Comparison of ENCODE assay signal across 8 cellular contexts in the genomic region with DNA sequence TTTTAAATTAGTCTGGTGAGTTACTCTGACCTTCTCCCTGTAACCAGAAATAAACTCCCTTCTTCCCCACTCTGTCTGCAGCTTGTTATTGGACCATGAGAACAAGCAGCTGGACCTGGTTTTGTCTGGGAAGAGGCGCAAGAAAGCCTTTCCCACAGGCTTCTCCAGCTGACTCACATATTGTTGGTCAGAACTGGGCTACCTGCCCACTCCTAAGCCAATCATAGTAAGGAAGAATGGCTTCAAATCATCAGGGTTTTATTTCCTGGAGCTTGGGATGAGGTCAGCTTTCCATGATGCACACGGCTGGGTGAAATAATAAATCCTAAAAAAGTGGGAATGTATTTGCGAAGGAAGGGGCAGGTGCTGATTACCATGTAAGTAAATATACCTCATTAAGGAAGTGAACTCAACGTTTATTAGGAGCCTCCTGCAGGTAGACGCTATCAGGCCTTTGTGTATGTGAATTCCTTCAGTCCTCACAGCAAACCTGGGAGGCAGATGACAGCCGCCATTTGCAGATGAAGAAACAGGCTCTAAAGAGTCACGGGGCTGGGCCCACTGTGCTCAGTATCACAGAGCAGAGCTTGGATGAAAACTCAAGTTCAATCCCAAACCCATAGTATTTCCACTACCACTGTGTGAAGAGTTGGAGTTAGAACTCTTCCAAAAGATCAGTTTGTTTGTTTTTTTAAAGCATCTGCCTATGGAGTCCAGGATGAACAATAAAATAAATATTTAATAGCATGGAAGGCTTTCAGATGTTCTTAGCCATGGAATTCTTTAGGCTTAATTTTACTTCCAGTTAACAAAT. TPM values are rescaled to one million over a fixed set of nuclear protein-coding genes. Genes with fewer than 3 reads are reported as not detected.
DNase-seq lines count a peak whose midpoint lies in the region; ATAC-seq and TF ChIP-seq lines count a peak whose summit lies in the region.

No MANE protein-coding gene starts in this region.

- H3K9me3 ChIP-seq in BLaER1 treated with 17β-estradiol and CSF1 and Interleukin-3, amounts not matched to agents 10 nM and 100 nM (replicated peaks in 1 of 11) = no peaks in the 10 kb centered on the region
- H3K9me3 ChIP-seq in Peyer's patch = no peaks in the 10 kb centered on the region

- no peaks in the 10 kb centered on the region for H3K9me3 Mint-ChIP-seq in activated CD4-positive, alpha-beta T cell treated with anti-CD3 and anti-CD28 coated beads for 36 hours (ENCODE audit: low read depth)

- no peak overlapping the region for H3K4me3 ChIP-seq in BLaER1 treated with 17β-estradiol and CSF1 and Interleukin-3, amounts not matched to agents 10 nM and 100 nM
- peak overlapping the region in 3 of 4 donors; percentile 3 to 7 (median 6) for H3K4me3 ChIP-seq in Peyer's patch

- peaks cover 36 to 64% (median 45%) of the 10 kb centered on the region in 10 experiments for H3K4me1 ChIP-seq in BLaER1 treated with 17β-estradiol and CSF1 and Interleukin-3, amounts not matched to agents 10 nM and 100 nM
- H3K4me1 ChIP-seq in Peyer's patch = peaks cover 0 to 20% (median 7%) of the 10 kb centered on the region in 4 donors

- H3K36me3 Mint-ChIP-seq in activated CD4-positive, alpha-beta T cell treated with anti-CD3 and anti-CD28 coated beads for 36 hours (ENCODE audit: low read depth) = no peaks in the 10 kb centered on the region

- H3K4me3 Mint-ChIP-seq in activated CD4-positive, alpha-beta T cell treated with anti-CD3 and anti-CD28 coated beads for 36 hours = no peak overlapping the region

- peak overlapping the region; percentile 68 to 94 (median 84) for H3K4me2 ChIP-seq in BLaER1 treated with 17β-estradiol and CSF1 and Interleukin-3, amounts not matched to agents 10 nM and 100 nM

- POLR2A ChIA-PET in activated CD4-positive, alpha-beta T cell treated with anti-CD3 and anti-CD28 coated beads for 36 hours (lab: Charles Lee) = no interaction called here

- H3K4me1 Mint-ChIP-seq in activated CD4-positive, alpha-beta T cell treated with anti-CD3 and anti-CD28 coated beads for 36 hours = peaks cover 7% of the 10 kb centered on the region

- peak in 2 of 3 donors; percentile 22 to 86 for DNase-seq in Peyer's patch
- DNase-seq in fibroblast of gingiva (ENCODE audit: low read depth) = peak; percentile 99
- DNase-seq in omental fat pad (ENCODE audit: low spot score) = peak; percentile 72
- DNase-seq in NCI-H524 treated with DMSO at 0.1 percent for 48 hours (lab: John Stamatoyannopoulos, UW) = no peak
- no peak for DNase-seq in NCI-H2171 treated with DMSO at 0.1 percent for 48 hours (lab: John Stamatoyannopoulos, UW)
- no peak for DNase-seq in activated CD4-positive, alpha-beta T cell treated with anti-CD3 and anti-CD28 coated beads for 1 hour
- DNase-seq in activated CD4-positive, alpha-beta T cell treated with anti-CD3 and anti-CD28 coated beads for 36 hours = no peak

- H3K36me3 ChIP-seq in BLaER1 treated with 17β-estradiol and CSF1 and Interleukin-3, amounts not matched to agents 10 nM and 100 nM = no peaks in the 10 kb centered on the region
- H3K36me3 ChIP-seq in Peyer's patch = no peaks in the 10 kb centered on the region

- H3K27ac Mint-ChIP-seq in activated CD4-positive, alpha-beta T cell treated with anti-CD3 and anti-CD28 coated beads for 36 hours = no peak overlapping the region

- ATAC-seq in omental fat pad (ENCODE audit: low FRiP score) = peak; percentile 79
- ATAC-seq in activated CD4-positive, alpha-beta T cell treated with anti-CD3 and anti-CD28 coated beads for 36 hours = no peak

- H3K27me3 ChIP-seq in BLaER1 treated with 17β-estradiol and CSF1 and Interleukin-3, amounts not matched to agents 10 nM and 100 nM = no peaks in the 10 kb centered on the region
- H3K27me3 ChIP-seq in Peyer's patch = no peaks in the 10 kb centered on the region

- no peak for TF ChIP-seq POLR2A in Peyer's patch (IDR thresholded peaks at IDR 0.05)

- H3K9ac ChIP-seq in BLaER1 treated with 17β-estradiol and CSF1 and Interleukin-3, amounts not matched to agents 10 nM and 100 nM = no peak overlapping the region

- TF ChIP-seq CTCF in Peyer's patch (IDR thresholded peaks at IDR 0.05) = no peak
- no peak for TF ChIP-seq CTCF in omental fat pad (IDR thresholded peaks at IDR 0.05)

- H4K20me1 ChIP-seq in BLaER1 treated with 17β-estradiol and CSF1 and Interleukin-3, amounts not matched to agents 10 nM and 100 nM = no peaks in the 10 kb centered on the region

- intact Hi-C loops in activated CD4-positive, alpha-beta T cell treated with anti-CD3 and anti-CD28 coated beads for 36 hours (cut with DNase I, micrococcal nuclease) = no loop called here

- H3K27ac ChIP-seq in BLaER1 treated with 17β-estradiol and CSF1 and Interleukin-3, amounts not matched to agents 10 nM and 100 nM = no peak overlapping the region
- H3K27ac ChIP-seq in Peyer's patch = peak overlapping the region; percentile 59 to 86 (median 74)

- no peaks in the 10 kb centered on the region for H3K27me3 Mint-ChIP-seq in activated CD4-positive, alpha-beta T cell treated with anti-CD3 and anti-CD28 coated beads for 36 hours

- CTCF ChIA-PET in activated CD4-positive, alpha-beta T cell treated with anti-CD3 and anti-CD28 coated beads for 36 hours (lab: Charles Lee) = no interaction called here

RNA-seq across cellular contexts. Expression of gene IL15RA, which starts 32.7 kb away (rescaled TPM):
- total RNA-seq in Peyer's patch (10 to 100 TPM; 19.4 to 38.0 (median 34.9) TPM), omental fat pad (10 to 100 TPM; 18.7 to 71.6 (median 26.8) TPM)
- total RNA-seq in activated CD4-positive, alpha-beta T cell treated with anti-CD3 and anti-CD28 coated beads for 36 hours = 10 to 100 TPM; 19.7 to 22.1 TPM

RNA-seq across cellular contexts. Expression of gene FBH1, which starts 54.6 kb away (rescaled TPM):
- 100 to 1,000 TPM; 101 to 169 (median 138) TPM for total RNA-seq in Peyer's patch
- 100 to 1,000 TPM in 1 of 4 donors, 10 to 100 TPM in 3; 79.2 to 129 (median 81.4) TPM for total RNA-seq in omental fat pad
- total RNA-seq in activated CD4-positive, alpha-beta T cell treated with anti-CD3 and anti-CD28 coated beads for 36 hours = 10 to 100 TPM; 53.3 to 56.2 TPM

RNA-seq across cellular contexts. Expression of gene ANKRD16, which starts 54.9 kb away (rescaled TPM):
- total RNA-seq in Peyer's patch (10 to 100 TPM in 3 of 4 donors, 1 to 10 TPM in 1; 5.3 to 15.3 (median 11.9) TPM), omental fat pad (1 to 10 TPM; 4.1 to 8.7 (median 5.8) TPM)
- 1 to 10 TPM; 7.5 to 8.3 TPM for total RNA-seq in activated CD4-positive, alpha-beta T cell treated with anti-CD3 and anti-CD28 coated beads for 36 hours

Comparison
In these comparisons a context has a peak if more than half of its experiments do, and no peak if none do; other contexts are left out.
1. H3K27ac ChIP-seq: peak in Peyer's patch (4 of 4); none in BLaER1 treated with 17β-estradiol and CSF1 and Interleukin-3, amounts not matched to agents 10 nM and 100 nM (0 of 11).
2. H3K4me3 ChIP-seq: peak in Peyer's patch (3 of 4); none in BLaER1 treated with 17β-estradiol and CSF1 and Interleukin-3, amounts not matched to agents 10 nM and 100 nM (0 of 10).
3. DNase-seq: peak in Peyer's patch (2 of 3), fibroblast of gingiva (single experiment) and omental fat pad (single experiment); none in NCI-H524 treated with DMSO at 0.1 percent for 48 hours (single experiment), NCI-H2171 treated with DMSO at 0.1 percent for 48 hours (single experiment), activated CD4-positive, alpha-beta T cell treated with anti-CD3 and anti-CD28 coated beads for 1 hour (single experiment) and activated CD4-positive, alpha-beta T cell treated with anti-CD3 and anti-CD28 coated beads for 36 hours (single experiment).